ENCODE assay signal across 2 cellular contexts in genomic region chr6:43301081-43301870, GRCh38.
TF ChIP-seq lines count a peak whose summit lies in the region.

No MANE protein-coding gene starts in this region.

TF ChIP-seq in liver, 16 proteins besides CTCF, POLR2A, EP300 and RAD21:
- TF ChIP-seq ATF3 (IDR thresholded peaks at IDR 0.05) (no peak), TAF1 (conservative IDR thresholded peaks at IDR 0.05) (no peak), YY1 (IDR thresholded peaks at IDR 0.05) (no peak), RXRA (IDR thresholded peaks at IDR 0.05) (no peak), EGR1 (IDR thresholded peaks at IDR 0.05; ENCODE audit: low read depth in 2 of 2) (no peak), HNF4A (conservative IDR thresholded peaks at IDR 0.05) (no peak), HNF4G (IDR thresholded peaks at IDR 0.05) (no peak), FOXA2 (IDR thresholded peaks at IDR 0.05) (no peak), SP1 (IDR thresholded peaks at IDR 0.05) (no peak), JUND (IDR thresholded peaks at IDR 0.05) (no peak), NR2F2 (IDR thresholded peaks at IDR 0.05) (no peak), FOXA1 (IDR thresholded peaks at IDR 0.05) (no peak), MAX (IDR thresholded peaks at IDR 0.05) (no peak), GABPA (IDR thresholded peaks at IDR 0.05 in 1 of 2, conservative IDR thresholded peaks at IDR 0.05 in 1 of 2) (no peak)
- TF ChIP-seq, protein P1, sequence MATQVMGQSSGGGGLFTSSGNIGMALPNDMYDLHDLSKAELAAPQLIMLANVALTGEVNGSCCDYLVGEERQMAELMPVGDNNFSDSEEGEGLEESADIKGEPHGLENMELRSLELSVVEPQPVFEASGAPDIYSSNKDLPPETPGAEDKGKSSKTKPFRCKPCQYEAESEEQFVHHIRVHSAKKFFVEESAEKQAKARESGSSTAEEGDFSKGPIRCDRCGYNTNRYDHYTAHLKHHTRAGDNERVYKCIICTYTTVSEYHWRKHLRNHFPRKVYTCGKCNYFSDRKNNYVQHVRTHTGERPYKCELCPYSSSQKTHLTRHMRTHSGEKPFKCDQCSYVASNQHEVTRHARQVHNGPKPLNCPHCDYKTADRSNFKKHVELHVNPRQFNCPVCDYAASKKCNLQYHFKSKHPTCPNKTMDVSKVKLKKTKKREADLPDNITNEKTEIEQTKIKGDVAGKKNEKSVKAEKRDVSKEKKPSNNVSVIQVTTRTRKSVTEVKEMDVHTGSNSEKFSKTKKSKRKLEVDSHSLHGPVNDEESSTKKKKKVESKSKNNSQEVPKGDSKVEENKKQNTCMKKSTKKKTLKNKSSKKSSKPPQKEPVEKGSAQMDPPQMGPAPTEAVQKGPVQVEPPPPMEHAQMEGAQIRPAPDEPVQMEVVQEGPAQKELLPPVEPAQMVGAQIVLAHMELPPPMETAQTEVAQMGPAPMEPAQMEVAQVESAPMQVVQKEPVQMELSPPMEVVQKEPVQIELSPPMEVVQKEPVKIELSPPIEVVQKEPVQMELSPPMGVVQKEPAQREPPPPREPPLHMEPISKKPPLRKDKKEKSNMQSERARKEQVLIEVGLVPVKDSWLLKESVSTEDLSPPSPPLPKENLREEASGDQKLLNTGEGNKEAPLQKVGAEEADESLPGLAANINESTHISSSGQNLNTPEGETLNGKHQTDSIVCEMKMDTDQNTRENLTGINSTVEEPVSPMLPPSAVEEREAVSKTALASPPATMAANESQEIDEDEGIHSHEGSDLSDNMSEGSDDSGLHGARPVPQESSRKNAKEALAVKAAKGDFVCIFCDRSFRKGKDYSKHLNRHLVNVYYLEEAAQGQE (IDR thresholded peaks at IDR 0.05): no peak
- TF ChIP-seq, protein P2, sequence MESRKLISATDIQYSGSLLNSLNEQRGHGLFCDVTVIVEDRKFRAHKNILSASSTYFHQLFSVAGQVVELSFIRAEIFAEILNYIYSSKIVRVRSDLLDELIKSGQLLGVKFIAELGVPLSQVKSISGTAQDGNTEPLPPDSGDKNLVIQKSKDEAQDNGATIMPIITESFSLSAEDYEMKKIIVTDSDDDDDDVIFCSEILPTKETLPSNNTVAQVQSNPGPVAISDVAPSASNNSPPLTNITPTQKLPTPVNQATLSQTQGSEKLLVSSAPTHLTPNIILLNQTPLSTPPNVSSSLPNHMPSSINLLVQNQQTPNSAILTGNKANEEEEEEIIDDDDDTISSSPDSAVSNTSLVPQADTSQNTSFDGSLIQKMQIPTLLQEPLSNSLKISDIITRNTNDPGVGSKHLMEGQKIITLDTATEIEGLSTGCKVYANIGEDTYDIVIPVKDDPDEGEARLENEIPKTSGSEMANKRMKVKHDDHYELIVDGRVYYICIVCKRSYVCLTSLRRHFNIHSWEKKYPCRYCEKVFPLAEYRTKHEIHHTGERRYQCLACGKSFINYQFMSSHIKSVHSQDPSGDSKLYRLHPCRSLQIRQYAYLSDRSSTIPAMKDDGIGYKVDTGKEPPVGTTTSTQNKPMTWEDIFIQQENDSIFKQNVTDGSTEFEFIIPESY (IDR thresholded peaks at IDR 0.05): no peak

TF ChIP-seq in HepG2, 621 proteins besides CTCF, POLR2A, EP300 and RAD21:
- TF ChIP-seq PATZ1 (CRISPR knock-in tag; IDR thresholded peaks at IDR 0.05) (no peak), CHD2 (IDR thresholded peaks at IDR 0.05; ENCODE audit: low read depth, low read length) (no peak), CAMTA2 (CRISPR knock-in tag; IDR thresholded peaks at IDR 0.05; ENCODE audit: borderline replicate concordance) (no peak), TBX3 (IDR thresholded peaks at IDR 0.05; ENCODE audit: borderline replicate concordance) (no peak), SMAD3 (CRISPR knock-in tag; IDR thresholded peaks at IDR 0.05) (no peak)
- TF ChIP-seq, protein P3, sequence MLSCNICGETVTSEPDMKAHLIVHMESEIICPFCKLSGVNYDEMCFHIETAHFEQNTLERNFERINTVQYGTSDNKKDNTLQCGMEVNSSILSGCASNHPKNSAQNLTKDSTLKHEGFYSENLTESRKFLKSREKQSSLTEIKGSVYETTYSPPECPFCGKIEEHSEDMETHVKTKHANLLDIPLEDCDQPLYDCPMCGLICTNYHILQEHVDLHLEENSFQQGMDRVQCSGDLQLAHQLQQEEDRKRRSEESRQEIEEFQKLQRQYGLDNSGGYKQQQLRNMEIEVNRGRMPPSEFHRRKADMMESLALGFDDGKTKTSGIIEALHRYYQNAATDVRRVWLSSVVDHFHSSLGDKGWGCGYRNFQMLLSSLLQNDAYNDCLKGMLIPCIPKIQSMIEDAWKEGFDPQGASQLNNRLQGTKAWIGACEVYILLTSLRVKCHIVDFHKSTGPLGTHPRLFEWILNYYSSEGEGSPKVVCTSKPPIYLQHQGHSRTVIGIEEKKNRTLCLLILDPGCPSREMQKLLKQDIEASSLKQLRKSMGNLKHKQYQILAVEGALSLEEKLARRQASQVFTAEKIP (CRISPR knock-in tag; IDR thresholded peaks at IDR 0.05; ENCODE audit: borderline replicate concordance): no peak
